16 cellular contexts compared by ENCODE assay signal in the genomic region with DNA sequence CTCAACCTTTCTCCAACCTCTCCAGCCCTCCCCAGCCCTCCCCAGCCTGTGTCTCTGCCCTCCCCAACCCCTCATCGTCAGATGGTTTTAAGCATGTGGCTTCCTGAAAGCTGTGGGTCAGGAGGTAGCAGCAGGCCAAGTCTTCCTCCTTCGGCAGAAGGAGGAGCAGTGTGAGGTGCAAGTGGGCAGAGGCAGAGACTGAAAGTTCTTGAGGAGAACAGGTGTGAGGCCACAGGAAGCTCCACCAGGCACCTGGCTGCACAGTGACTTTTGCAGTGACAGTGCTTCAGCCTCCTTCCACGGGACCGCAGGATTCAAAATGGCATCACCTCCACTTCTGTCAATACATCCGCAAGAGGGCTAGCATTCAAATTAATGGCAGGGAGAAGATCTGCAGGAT.
DNase-seq lines count a peak whose midpoint lies in the region; ATAC-seq and TF ChIP-seq lines count a peak whose summit lies in the region.
"Had no signal": no experiment of that assay in that cellular context is flagged by ENCODE, and none has a peak within 500 bp of the region (broad histone marks: within the 10 kb centered on the region; RNA-seq: fewer than 3 reads in every experiment).

No MANE protein-coding gene starts in this region.

- no peak overlapping the region for H3K4me3 Mint-ChIP-seq in activated CD4-positive, alpha-beta T cell treated with anti-CD3 and anti-CD28 coated beads for 36 hours
- H3K4me3 Mint-ChIP-seq in activated CD4-positive, alpha-beta memory T cell treated with anti-CD3 and anti-CD28 coated beads, Interleukin-2, amount 10 ng/mL, durations not matched to agents 7 days and 5 days: no peak overlapping the region
- H3K4me3 Mint-ChIP-seq: GM23338 had no signal

- peak; percentile 42 for DNase-seq in activated CD4-positive, alpha-beta T cell treated with anti-CD3 and anti-CD28 coated beads for 36 hours
- no peak for DNase-seq in activated CD4-positive, alpha-beta T cell treated with anti-CD3 and anti-CD28 coated beads for 1 hour
- DNase-seq in GM12865 (ENCODE audit: low read depth): peak; percentile 21
- DNase-seq in activated CD4-positive, alpha-beta memory T cell treated with anti-CD3 and anti-CD28 coated beads, Interleukin-2, amount 10 ng/mL, durations not matched to agents 7 days and 5 days: peak; percentile 34
- DNase-seq in esophagus muscularis mucosa (ENCODE audit: extremely low spot score): peak; percentile 70
- no peak for DNase-seq in ecto neural progenitor cell (ENCODE audit: low spot score)
- DNase-seq in HCEC 1CT: no peak
- no peak for DNase-seq in NCI-H82 (lab: John Stamatoyannopoulos, UW)
- DNase-seq: Kasumi-1, lower lobe of right lung, NCI-H1092 treated with DMSO at 0.1 percent for 48 hours, NCI-H2081 treated with DMSO at 0.1 percent for 48 hours, transverse colon had no signal

- TF ChIP-seq POLR2A in esophagus muscularis mucosa (IDR thresholded peaks at IDR 0.05; ENCODE audit: low read depth): no peak

- no peak for TF ChIP-seq EP300 in esophagus muscularis mucosa (IDR thresholded peaks at IDR 0.05)

- peak overlapping the region; percentile 32 for H3K27ac Mint-ChIP-seq in activated CD4-positive, alpha-beta T cell treated with anti-CD3 and anti-CD28 coated beads for 36 hours
- H3K27ac Mint-ChIP-seq in activated CD4-positive, alpha-beta memory T cell treated with anti-CD3 and anti-CD28 coated beads, Interleukin-2, amount 10 ng/mL, durations not matched to agents 7 days and 5 days: no peak overlapping the region
- H3K27ac Mint-ChIP-seq: GM23338 had no signal

- H3K4me3 ChIP-seq in GM12865 (ENCODE audit: low read depth, low read length) (no peak overlapping the region), esophagus muscularis mucosa (no peak overlapping the region)
- H3K4me3 ChIP-seq: GM23338, lower lobe of right lung, right atrium auricular region, transverse colon had no signal

- H3K36me3 Mint-ChIP-seq in activated CD4-positive, alpha-beta T cell treated with anti-CD3 and anti-CD28 coated beads for 36 hours (ENCODE audit: low read depth): no peaks in the 10 kb centered on the region
- no peaks in the 10 kb centered on the region for H3K36me3 Mint-ChIP-seq in activated CD4-positive, alpha-beta memory T cell treated with anti-CD3 and anti-CD28 coated beads, Interleukin-2, amount 10 ng/mL, durations not matched to agents 7 days and 5 days (ENCODE audit: low read depth)

- peaks cover 38% of the 10 kb centered on the region for H3K4me1 Mint-ChIP-seq in activated CD4-positive, alpha-beta T cell treated with anti-CD3 and anti-CD28 coated beads for 36 hours
- peaks cover 12% of the 10 kb centered on the region for H3K4me1 Mint-ChIP-seq in activated CD4-positive, alpha-beta memory T cell treated with anti-CD3 and anti-CD28 coated beads, Interleukin-2, amount 10 ng/mL, durations not matched to agents 7 days and 5 days

- H3K27ac ChIP-seq in esophagus muscularis mucosa (replicated peaks in 1 of 4): no peak overlapping the region
- H3K27ac ChIP-seq: 22Rv1, lower lobe of right lung, right atrium auricular region, transverse colon had no signal

- peaks cover 0 to 29% (median 0%) of the 10 kb centered on the region in 4 donors for H3K27me3 ChIP-seq in esophagus muscularis mucosa
- H3K27me3 ChIP-seq: right atrium auricular region, transverse colon had no signal

- peaks cover 15% of the 10 kb centered on the region for H3K27me3 Mint-ChIP-seq in activated CD4-positive, alpha-beta T cell treated with anti-CD3 and anti-CD28 coated beads for 36 hours
- peaks cover 17% of the 10 kb centered on the region for H3K27me3 Mint-ChIP-seq in activated CD4-positive, alpha-beta memory T cell treated with anti-CD3 and anti-CD28 coated beads, Interleukin-2, amount 10 ng/mL, durations not matched to agents 7 days and 5 days

- no peaks in the 10 kb centered on the region for H3K9me3 Mint-ChIP-seq in activated CD4-positive, alpha-beta T cell treated with anti-CD3 and anti-CD28 coated beads for 36 hours (ENCODE audit: low read depth)
- no peaks in the 10 kb centered on the region for H3K9me3 Mint-ChIP-seq in activated CD4-positive, alpha-beta memory T cell treated with anti-CD3 and anti-CD28 coated beads, Interleukin-2, amount 10 ng/mL, durations not matched to agents 7 days and 5 days
- H3K9me3 Mint-ChIP-seq: GM23338 had no signal

- H3K9me3 ChIP-seq in esophagus muscularis mucosa: no peaks in the 10 kb centered on the region
- H3K9me3 ChIP-seq: lower lobe of right lung, right atrium auricular region, transverse colon had no signal

- TF ChIP-seq CTCF in GM12865 (IDR thresholded peaks at IDR 0.05; ENCODE audit: insufficient read depth, low read depth, low read length, missing control alignments) (no peak), esophagus muscularis mucosa (IDR thresholded peaks at IDR 0.05) (no peak)

- no peaks in the 10 kb centered on the region for H3K36me3 ChIP-seq in esophagus muscularis mucosa
- H3K36me3 ChIP-seq: lower lobe of right lung, right atrium auricular region, transverse colon had no signal

- POLR2A ChIA-PET in activated CD4-positive, alpha-beta T cell treated with anti-CD3 and anti-CD28 coated beads for 36 hours (lab: Charles Lee): no interaction called here
- POLR2A ChIA-PET in activated CD4-positive, alpha-beta memory T cell treated with anti-CD3 and anti-CD28 coated beads, Interleukin-2, amount 10 ng/mL, durations not matched to agents 7 days and 5 days (lab: Charles Lee): no interaction called here

- peak; percentile 63 for ATAC-seq in activated CD4-positive, alpha-beta T cell treated with anti-CD3 and anti-CD28 coated beads for 36 hours
- ATAC-seq: GM23338, lower lobe of right lung had no signal

- H3K4me1 ChIP-seq in esophagus muscularis mucosa: no peaks in the 10 kb centered on the region
- H3K4me1 ChIP-seq: lower lobe of right lung, right atrium auricular region, transverse colon had no signal

- intact Hi-C loops in activated CD4-positive, alpha-beta T cell treated with anti-CD3 and anti-CD28 coated beads for 36 hours (cut with DNase I, micrococcal nuclease): no loop called here
- intact Hi-C loops in esophagus muscularis mucosa (cut with DNase I): no loop called here

- WGBS in esophagus muscularis mucosa: 86% methylated on average over 4 of the region's 5 CpGs

- CTCF ChIA-PET in activated CD4-positive, alpha-beta T cell treated with anti-CD3 and anti-CD28 coated beads for 36 hours (lab: Charles Lee): interaction anchor here (0.7 to 1.2 kb wide), 3 partner anchors 12 to 17 kb away, joined by 3 read pairs; no protein-coding TSS in a partner anchor
- CTCF ChIA-PET in activated CD4-positive, alpha-beta memory T cell treated with anti-CD3 and anti-CD28 coated beads, Interleukin-2, amount 10 ng/mL, durations not matched to agents 7 days and 5 days (lab: Charles Lee): no interaction called here

Comparison
In these comparisons a context has a peak if more than half of its experiments do, and no peak if none do; other contexts are left out.
1. DNase-seq: peak in activated CD4-positive, alpha-beta T cell treated with anti-CD3 and anti-CD28 coated beads for 36 hours (single experiment), GM12865 (single experiment), activated CD4-positive, alpha-beta memory T cell treated with anti-CD3 and anti-CD28 coated beads, Interleukin-2, amount 10 ng/mL, durations not matched to agents 7 days and 5 days (single experiment) and esophagus muscularis mucosa (single experiment); none in activated CD4-positive, alpha-beta T cell treated with anti-CD3 and anti-CD28 coated beads for 1 hour (single experiment), ecto neural progenitor cell (single experiment), HCEC 1CT (single experiment) and NCI-H82 (single experiment).